18 cellular contexts compared by ENCODE assay signal in the genomic region with DNA sequence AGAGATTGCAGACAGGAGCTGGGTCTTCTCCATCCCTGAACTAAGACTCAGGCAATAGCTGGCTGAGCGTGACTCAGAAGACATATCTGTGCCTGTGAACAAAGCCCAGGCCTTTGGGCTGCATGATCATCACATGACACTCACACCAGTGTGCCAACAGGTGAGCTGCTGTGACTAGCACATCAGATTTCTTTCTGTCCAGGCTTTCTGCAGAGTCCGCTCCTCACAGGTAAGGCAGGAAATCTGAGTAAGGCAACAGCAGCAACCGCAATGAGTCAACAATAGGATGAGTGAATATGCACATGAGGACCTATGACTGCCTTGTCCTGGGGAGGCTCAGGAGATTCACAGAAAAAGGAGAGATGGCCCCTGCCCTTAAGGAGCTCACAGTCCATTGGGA.
DNase-seq lines count a peak whose midpoint lies in the region; ATAC-seq and TF ChIP-seq lines count a peak whose summit lies in the region.
"Had no signal": no experiment of that assay in that cellular context is flagged by ENCODE, and none has a peak within 500 bp of the region (broad histone marks: within the 10 kb centered on the region; RNA-seq: fewer than 3 reads in every experiment).

No MANE protein-coding gene starts in this region.

- WGBS in mesenchymal stem cell = 98% methylated on average over 3 of the region's 3 CpGs
- WGBS in gastroesophageal sphincter (ENCODE audit: low coverage in 1 of 2), 2 donors = 100% methylated on average over 1 of the region's 3 CpGs; no CpG with 5 or more reads in 1 of the 2 donors

- H3F3A ChIP-seq in GM23338 (replicated peaks; ENCODE audit: low read depth) = no peaks in the 10 kb centered on the region

- no peak overlapping the region for H2BK5ac ChIP-seq in mesenchymal stem cell (ENCODE audit: low read depth, low read length, poor library complexity, severe bottlenecking)

- CTCF ChIA-PET in RWPE1 (lab: Yijun Ruan, JAX) = interaction anchor here (0.5 to 1.3 kb wide), 8 partner anchors 19 to 1137 kb away, joined by 3 to 6 read pairs (median 3); no protein-coding TSS in a partner anchor

- peak overlapping the region; percentile 83; the same call in 1 of the 2 replicates for H2AFZ ChIP-seq in GM23338
- H2AFZ ChIP-seq in mesenchymal stem cell (ENCODE audit: low read depth, low read length) = no peak overlapping the region

- H4K91ac ChIP-seq in mesenchymal stem cell (ENCODE audit: low read length) = peak overlapping the region; percentile 36

- ATAC-seq in GM23338 (no peak), esophagus mucosa (peak; percentile 97), GM19452 (IDR thresholded peaks at IDR 0.05; ENCODE audit: unreplicated experiment) (no peak), gastroesophageal sphincter (no peak)

- DNase-seq in GM23338 (ENCODE audit: low spot score) (no peak), RWPE1 (ENCODE audit: low spot score) (peak; percentile 91), mesenchymal stem cell (no peak), GM19238 (ENCODE audit: insufficient read length, low spot score) (no peak)
- no peak for DNase-seq in stimulated activated naive CD4-positive, alpha-beta T cell (lab: John Stamatoyannopoulos, UW)
- DNase-seq: ACHN; CD4-positive, alpha-beta T cell; DMS79; GDM1; NCI-H1092; NCI-H1694; NCI-H446 treated with DMSO at 0.1 percent for 48 hours; NCI-H774; Right ventricle myocardium superior had no signal

- H3K4me1 Mint-ChIP-seq in GM23338 = no peaks in the 10 kb centered on the region
- H3K4me1 Mint-ChIP-seq: B cell had no signal

- H4K20me1 ChIP-seq in GM23338 (replicated peaks; ENCODE audit: insufficient read depth) = no peaks in the 10 kb centered on the region

- H3K4ac ChIP-seq in mesenchymal stem cell (ENCODE audit: low read depth in 1 of 2, low read length in 2 of 2) = peak overlapping the region in 1 of 2 experiments; percentile 3

- H2AK5ac ChIP-seq in mesenchymal stem cell (ENCODE audit: low read length, severe bottlenecking) = no peak overlapping the region

- no peaks in the 10 kb centered on the region for H3K79me2 ChIP-seq in GM23338 (replicated peaks; ENCODE audit: insufficient read depth)

- peak overlapping the region; percentile 13 to 51 for H2BK12ac ChIP-seq in mesenchymal stem cell (ENCODE audit: low read length in 2 of 2)

- no peak overlapping the region for H3K4me3 Mint-ChIP-seq in GM23338
- H3K4me3 Mint-ChIP-seq: B cell; CD4-positive, alpha-beta T cell had no signal

- POLR2A ChIA-PET in RWPE1 (lab: Yijun Ruan, JAX; ENCODE audit: low non-redundant PET) = no interaction called here

- H2BK120ac ChIP-seq in mesenchymal stem cell (ENCODE audit: low read depth, low read length) = no peak overlapping the region

- H3K9me3 ChIP-seq in mesenchymal stem cell (ENCODE audit: control insufficient read depth, low read length) (no peaks in the 10 kb centered on the region), gastroesophageal sphincter (no peaks in the 10 kb centered on the region)

- H3K23ac ChIP-seq in mesenchymal stem cell (ENCODE audit: low read length in 2 of 2) = no peak overlapping the region

- no peak for TF ChIP-seq CTCF in GM23338 (conservative IDR thresholded peaks at IDR 0.05; ENCODE audit: low read depth in 2 of 2)
- no peak for TF ChIP-seq CTCF in RWPE1 (conservative IDR thresholded peaks at IDR 0.05; ENCODE audit: low read depth)
- TF ChIP-seq CTCF in gastroesophageal sphincter (IDR thresholded peaks at IDR 0.05) = no peak

- H3K36me3 Mint-ChIP-seq in GM23338 (ENCODE audit: low read depth) = no peaks in the 10 kb centered on the region

- H3K9me2 ChIP-seq in GM23338 (ENCODE audit: insufficient read depth) = peaks cover 3% of the 10 kb centered on the region; the same call in 1 of the 2 replicates

- TF ChIP-seq POLR2A in gastroesophageal sphincter (IDR thresholded peaks at IDR 0.05) = no peak

- H3K79me1 ChIP-seq in mesenchymal stem cell (replicated peaks; ENCODE audit: low read length, poor library complexity, severe bottlenecking) = no peaks in the 10 kb centered on the region

- H3K14ac ChIP-seq in mesenchymal stem cell (ENCODE audit: low read length in 2 of 2) = no peak overlapping the region

- H3K27ac Mint-ChIP-seq in GM23338 = no peak overlapping the region
- H3K27ac Mint-ChIP-seq: B cell; CD4-positive, alpha-beta T cell had no signal

- H3K27me3 ChIP-seq in GM23338 (ENCODE audit: insufficient read depth) (no peaks in the 10 kb centered on the region), mesenchymal stem cell (ENCODE audit: control insufficient read depth in 1 of 2, insufficient read depth in 1 of 2, low read length in 2 of 2) (no peaks in the 10 kb centered on the region), gastroesophageal sphincter (no peaks in the 10 kb centered on the region)

- H3K18ac ChIP-seq in mesenchymal stem cell (ENCODE audit: low read depth in 1 of 2, low read length in 2 of 2) = no peak overlapping the region

- no peaks in the 10 kb centered on the region for H3K9me3 Mint-ChIP-seq in GM23338

- peak overlapping the region; percentile 14 for H4K8ac ChIP-seq in mesenchymal stem cell (ENCODE audit: low read length)

- no peak overlapping the region for H3K9ac ChIP-seq in mesenchymal stem cell (ENCODE audit: low read length)

- TF ChIP-seq EP300 in gastroesophageal sphincter (IDR thresholded peaks at IDR 0.05) = no peak

- no peak overlapping the region for H3K4me3 ChIP-seq in GM23338
- H3K4me3 ChIP-seq in mesenchymal stem cell (ENCODE audit: insufficient read depth in 1 of 2, low read depth in 1 of 2, low read length in 2 of 2) = no peak overlapping the region
- H3K4me3 ChIP-seq in gastroesophageal sphincter = no peak overlapping the region

- peaks cover 3% of the 10 kb centered on the region for H3K27me3 Mint-ChIP-seq in GM23338 (ENCODE audit: insufficient read depth, low read depth, poor library complexity)

- no peaks in the 10 kb centered on the region for H3K4me1 ChIP-seq in GM23338 (ENCODE audit: insufficient read depth)
- H3K4me1 ChIP-seq in mesenchymal stem cell (ENCODE audit: control insufficient read depth, insufficient read depth, low read depth, low read length) = no peaks in the 10 kb centered on the region
- H3K4me1 ChIP-seq in gastroesophageal sphincter = peaks cover 0 to 8% (median 0%) of the 10 kb centered on the region in 3 donors

- H3K36me3 ChIP-seq in GM23338 (ENCODE audit: insufficient read depth) (no peaks in the 10 kb centered on the region), mesenchymal stem cell (ENCODE audit: control insufficient read depth in 1 of 2, insufficient read depth in 2 of 2, low read depth in 1 of 2, low read length in 2 of 2) (no peaks in the 10 kb centered on the region), gastroesophageal sphincter (no peaks in the 10 kb centered on the region)

- H3K4me2 ChIP-seq in GM23338 (no peak overlapping the region), mesenchymal stem cell (ENCODE audit: low read length, poor library complexity, severe bottlenecking) (no peak overlapping the region)

- H2BK15ac ChIP-seq in mesenchymal stem cell (ENCODE audit: low read depth, poor library complexity, severe bottlenecking) = peak overlapping the region; percentile 34

- H3K27ac ChIP-seq in GM23338 (ENCODE audit: low read depth) = no peak overlapping the region
- H3K27ac ChIP-seq in RWPE1 = peak overlapping the region; percentile 54
- H3K27ac ChIP-seq in mesenchymal stem cell (ENCODE audit: low read length, poor library complexity, severe bottlenecking) = no peak overlapping the region
- H3K27ac ChIP-seq in gastroesophageal sphincter = no peak overlapping the region

TF ChIP-seq in GM23338, 12 proteins besides CTCF, POLR2A, EP300 and RAD21:
- TF ChIP-seq, protein P1, sequence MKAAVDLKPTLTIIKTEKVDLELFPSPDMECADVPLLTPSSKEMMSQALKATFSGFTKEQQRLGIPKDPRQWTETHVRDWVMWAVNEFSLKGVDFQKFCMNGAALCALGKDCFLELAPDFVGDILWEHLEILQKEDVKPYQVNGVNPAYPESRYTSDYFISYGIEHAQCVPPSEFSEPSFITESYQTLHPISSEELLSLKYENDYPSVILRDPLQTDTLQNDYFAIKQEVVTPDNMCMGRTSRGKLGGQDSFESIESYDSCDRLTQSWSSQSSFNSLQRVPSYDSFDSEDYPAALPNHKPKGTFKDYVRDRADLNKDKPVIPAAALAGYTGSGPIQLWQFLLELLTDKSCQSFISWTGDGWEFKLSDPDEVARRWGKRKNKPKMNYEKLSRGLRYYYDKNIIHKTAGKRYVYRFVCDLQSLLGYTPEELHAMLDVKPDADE (IDR thresholded peaks at IDR 0.05) = no peak
- no peak for TF ChIP-seq EZH2phosphoT487 (IDR thresholded peaks at IDR 0.05; ENCODE audit: unreplicated experiment)
- no peak for TF ChIP-seq ZNF331 (CRISPR knock-in tag; IDR thresholded peaks at IDR 0.05; ENCODE audit: low read depth)
- no peak for TF ChIP-seq NANOG (IDR thresholded peaks at IDR 0.05; ENCODE audit: borderline replicate concordance)
